In genomic region chr6:125729983-125730382, GRCh38 we compare ENCODE assay signal across 9 cellular contexts. TPM values are rescaled to one million over a fixed set of nuclear protein-coding genes. Genes with fewer than 3 reads are reported as not detected.
"Had no signal": no experiment of that assay in that cellular context is flagged by ENCODE, and none has a peak within 500 bp of the region (broad histone marks: within the 10 kb centered on the region; RNA-seq: fewer than 3 reads in every experiment).

No MANE protein-coding gene starts in this region.

- FAIRE-seq: H54, HepG2 had no signal

- DNase-seq: GM23248, GOT3, H9, HCEC 1CT, HFFc6, KBM-7 had no signal

- H3K4me2 ChIP-seq: KMS-11 had no signal

- H3K9ac ChIP-seq: GM23248, KMS-11 had no signal

- H3K27ac ChIP-seq: GM23248, KMS-11 had no signal

- H2AFZ ChIP-seq: GM23248 had no signal

- H3K4me3 ChIP-seq: GM23248 had no signal

RNA-seq across cellular contexts. Expression of gene HEY2, which starts 19.4 kb away (rescaled TPM):
- total RNA-seq: GM23248, HFFc6 had no signal
- polyA plus RNA-seq: GM23248 had no signal
